Comparison of ENCODE assay signal across 2 cellular contexts in genomic region chr10:12844796-12845524, GRCh38.
TF ChIP-seq lines count a peak whose summit lies in the region.

No MANE protein-coding gene starts in this region.

TF ChIP-seq in endothelial cell of umbilical vein, 7 proteins besides CTCF, POLR2A, EP300 and RAD21 (continued from another document):
- TF ChIP-seq MAX (IDR thresholded peaks at IDR 0.05; ENCODE audit: insufficient read depth, insufficient read length) (no peak), MYC (IDR thresholded peaks at IDR 0.05; ENCODE audit: low read depth, low read length) (no peak)

TF ChIP-seq in WTC11, 78 proteins besides CTCF, POLR2A, EP300 and RAD21 (continued from another document):
- TF ChIP-seq ATF2 (CRISPR knock-in tag; IDR thresholded peaks at IDR 0.05; ENCODE audit: borderline replicate concordance, low read depth) (no peak), SMAD3 (CRISPR knock-in tag; IDR thresholded peaks at IDR 0.05; ENCODE audit: borderline replicate concordance) (no peak), GRHL2 (CRISPR knock-in tag; IDR thresholded peaks at IDR 0.05; ENCODE audit: insufficient replicate concordance, severe bottlenecking) (no peak), RORB (CRISPR knock-in tag; IDR thresholded peaks at IDR 0.05) (no peak), PRDM15 (CRISPR knock-in tag; IDR thresholded peaks at IDR 0.05) (no peak), OVOL2 (CRISPR knock-in tag; IDR thresholded peaks at IDR 0.05; ENCODE audit: borderline replicate concordance) (no peak), JAZF1 (CRISPR knock-in tag; IDR thresholded peaks at IDR 0.05) (no peak), ATF6 (CRISPR knock-in tag; IDR thresholded peaks at IDR 0.05) (no peak), ZNF219 (CRISPR knock-in tag; IDR thresholded peaks at IDR 0.05; ENCODE audit: borderline replicate concordance) (no peak)
